In genomic region chr6:113129991-113130390, GRCh38 we compare ENCODE assay signal across 29 cellular contexts.
"Had no signal": no experiment of that assay in that cellular context is flagged by ENCODE, and none has a peak within 500 bp of the region (broad histone marks: within the 10 kb centered on the region; RNA-seq: fewer than 3 reads in every experiment).

No MANE protein-coding gene starts in this region.

- H3K4me3 Mint-ChIP-seq: immature natural killer cell; memory B cell; mesothelial cell of epicardium; naive B cell; natural killer cell treated with Interleukin-12 subunit alpha and Interleukin-12 subunit beta and Interleukin-15 and Interleukin-18, amount 100 ng/mL, for 72 hours; neural crest cell; type B pancreatic cell had no signal

- H3K27ac Mint-ChIP-seq: immature natural killer cell; memory B cell; mesothelial cell of epicardium; naive B cell; natural killer cell treated with Interleukin-12 subunit alpha and Interleukin-12 subunit beta and Interleukin-15 and Interleukin-18, amount 100 ng/mL, for 72 hours; type B pancreatic cell had no signal

- H3K4me2 ChIP-seq: smooth muscle cell had no signal

- DNase-seq: dermis blood vessel endothelial cell; effector memory CD4-positive, alpha-beta T cell; erythroblast; esophagus squamous epithelium; hypothalamus; immature natural killer cell; islet precursor cell; left ventricle myocardium superior; lower lobe of right lung; mucosa of descending colon; naive B cell; stimulated activated CD4-positive, alpha-beta T cell treated with anti-CD3 and anti-CD28 coated beads, Interleukin-12 subunit alpha, Interleukin-12 subunit beta, amount 100 ng/mL, for 4 hours; stimulated activated CD4-positive, alpha-beta T cell treated with anti-CD3 and anti-CD28 coated beads, Interleukin-1b, Interleukin-23, amount 100 ng/mL, for 48 hours; stimulated activated CD4-positive, alpha-beta T cell treated with anti-CD3 and anti-CD28 coated beads, Interleukin-4, amount 100 ng/mL, for 1 hour; stimulated activated CD8-positive, alpha-beta memory T cell treated with anti-CD3 and anti-CD28 coated beads, Interleukin-4, amount 100 ng/mL, for 48 hours; stimulated activated naive CD4-positive, alpha-beta T cell; stomach; thyroid gland had no signal

- H3K36me3 ChIP-seq: esophagus squamous epithelium, lower lobe of right lung, neutrophil, prostate gland, right atrium auricular region, stomach, thyroid gland had no signal

- H3K9me3 ChIP-seq: esophagus squamous epithelium, lower lobe of right lung, mucosa of descending colon, neutrophil, prostate gland, right atrium auricular region, stomach, thyroid gland had no signal

- H3K27ac ChIP-seq: coronary artery, esophagus squamous epithelium, lower lobe of right lung, neutrophil, prostate gland, right atrium auricular region, stomach, thyroid gland had no signal

- H3K36me3 Mint-ChIP-seq: immature natural killer cell; memory B cell; mesothelial cell of epicardium; naive B cell; natural killer cell treated with Interleukin-12 subunit alpha and Interleukin-12 subunit beta and Interleukin-15 and Interleukin-18, amount 100 ng/mL, for 72 hours; type B pancreatic cell had no signal

- H3K27me3 Mint-ChIP-seq: natural killer cell treated with Interleukin-12 subunit alpha and Interleukin-12 subunit beta and Interleukin-15 and Interleukin-18, amount 100 ng/mL, for 72 hours; type B pancreatic cell had no signal

- H3K9me3 Mint-ChIP-seq: memory B cell; mesothelial cell of epicardium; naive B cell; natural killer cell treated with Interleukin-12 subunit alpha and Interleukin-12 subunit beta and Interleukin-15 and Interleukin-18, amount 100 ng/mL, for 72 hours had no signal

- H3K4me1 ChIP-seq: esophagus squamous epithelium, lower lobe of right lung, prostate gland, right atrium auricular region, stomach, thyroid gland had no signal

- H3K4me3 ChIP-seq: coronary artery, esophagus squamous epithelium, lower lobe of right lung, mucosa of descending colon, prostate gland, right atrium auricular region, smooth muscle cell, stomach, thyroid gland had no signal

- H3K4me1 Mint-ChIP-seq: immature natural killer cell, memory B cell, naive B cell had no signal

- H3K27me3 ChIP-seq: esophagus squamous epithelium, neutrophil, right atrium auricular region, stomach, thyroid gland had no signal

- ATAC-seq: left ventricle myocardium superior; lower lobe of right lung; mucosa of descending colon; natural killer cell treated with Interleukin-12 subunit alpha and Interleukin-12 subunit beta and Interleukin-15 and Interleukin-18, amount 100 ng/mL, for 72 hours; sciatic nerve had no signal
